In genomic region chr7:111175908-111176307, GRCh38 we compare ENCODE assay signal across 15 cellular contexts.
A peak's percentile ranks its signal among the peaks of the same experiment; 100 is the strongest.
DNase-seq lines count a peak whose midpoint lies in the region; ATAC-seq and TF ChIP-seq lines count a peak whose summit lies in the region.
"Had no signal": no experiment of that assay in that cellular context is flagged by ENCODE, and none has a peak within 500 bp of the region (broad histone marks: within the 10 kb centered on the region; RNA-seq: fewer than 3 reads in every experiment).

No MANE protein-coding gene starts in this region.

- no peaks in the 10 kb centered on the region for H3K9me3 ChIP-seq in HEK293 (ENCODE audit: control insufficient read depth, insufficient read depth, low read depth, low read length)
- no peaks in the 10 kb centered on the region for H3K9me3 ChIP-seq in naive thymus-derived CD4-positive, alpha-beta T cell (ENCODE audit: control insufficient read depth in 2 of 3, low read length in 3 of 3)
- H3K9me3 ChIP-seq: HAP-1 had no signal

- peak; percentile 33 for ATAC-seq in activated naive CD8-positive, alpha-beta T cell treated with anti-CD3 and anti-CD28 coated beads, Interleukin-2, amount 10 ng/mL, durations not matched to agents 7 days and 5 days (ENCODE audit: low read depth)
- ATAC-seq in activated naive CD8-positive, alpha-beta T cell treated with anti-CD3 and anti-CD28 coated beads, Interleukin-2, amount 50 U/mL, for 24 hours, result no peak
- ATAC-seq in naive thymus-derived CD4-positive, alpha-beta T cell, result peak; percentile 38
- no peak for ATAC-seq in left ventricle myocardium superior
- ATAC-seq in SK-N-SH treated with all-trans-retinoic acid at 6 μM for 48 hours, result no peak

- no peaks in the 10 kb centered on the region; the same call in 1 of the 2 replicates for H3K4me1 ChIP-seq in HEK293 (ENCODE audit: control insufficient read depth, insufficient read depth, low read length)
- H3K4me1 ChIP-seq in naive thymus-derived CD4-positive, alpha-beta T cell (ENCODE audit: control insufficient read depth in 2 of 2, insufficient read depth in 2 of 2, low read length in 2 of 2), result no peaks in the 10 kb centered on the region
- H3K4me1 ChIP-seq: HAP-1 had no signal

- H3K4me3 Mint-ChIP-seq in activated naive CD8-positive, alpha-beta T cell treated with anti-CD3 and anti-CD28 coated beads, Interleukin-2, amount 10 ng/mL, durations not matched to agents 7 days and 5 days, result no peak overlapping the region
- H3K4me3 Mint-ChIP-seq in activated naive CD8-positive, alpha-beta T cell treated with anti-CD3 and anti-CD28 coated beads, Interleukin-2, amount 50 U/mL, for 24 hours, result no peak overlapping the region
- no peak overlapping the region for H3K4me3 Mint-ChIP-seq in naive thymus-derived CD4-positive, alpha-beta T cell
- H3K4me3 Mint-ChIP-seq: B cell, HFFc6, IgD-negative memory B cell had no signal

- no peaks in the 10 kb centered on the region for H3K36me3 Mint-ChIP-seq in activated naive CD8-positive, alpha-beta T cell treated with anti-CD3 and anti-CD28 coated beads, Interleukin-2, amount 10 ng/mL, durations not matched to agents 7 days and 5 days
- H3K36me3 Mint-ChIP-seq in activated naive CD8-positive, alpha-beta T cell treated with anti-CD3 and anti-CD28 coated beads, Interleukin-2, amount 50 U/mL, for 24 hours (ENCODE audit: low read depth), result peaks cover 3% of the 10 kb centered on the region
- peaks cover 0 to 8% (median 0%) of the 10 kb centered on the region in 5 donors for H3K36me3 Mint-ChIP-seq in naive thymus-derived CD4-positive, alpha-beta T cell

- no peaks in the 10 kb centered on the region for H3K36me3 ChIP-seq in HEK293 (ENCODE audit: control insufficient read depth in 2 of 2, insufficient read depth in 1 of 2, low read length in 2 of 2)
- no peaks in the 10 kb centered on the region for H3K36me3 ChIP-seq in naive thymus-derived CD4-positive, alpha-beta T cell (ENCODE audit: control insufficient read depth in 2 of 3, insufficient read depth in 3 of 3, low read length in 3 of 3)
- H3K36me3 ChIP-seq: HAP-1 had no signal

- no peak overlapping the region for H3K4me3 ChIP-seq in HEK293 (ENCODE audit: low read depth, low read length)
- H3K4me3 ChIP-seq in naive thymus-derived CD4-positive, alpha-beta T cell (ENCODE audit: low read length), result no peak overlapping the region
- H3K4me3 ChIP-seq: HAP-1 had no signal

- POLR2A ChIA-PET in activated naive CD8-positive, alpha-beta T cell treated with anti-CD3 and anti-CD28 coated beads, Interleukin-2, amount 10 ng/mL, durations not matched to agents 7 days and 5 days (lab: Charles Lee), result no interaction called here
- POLR2A ChIA-PET in HEK293 (lab: Yijun Ruan, JAX), result no interaction called here
- POLR2A ChIA-PET in naive thymus-derived CD4-positive, alpha-beta T cell (lab: Charles Lee), result no interaction called here

- H3K27ac Mint-ChIP-seq in activated naive CD8-positive, alpha-beta T cell treated with anti-CD3 and anti-CD28 coated beads, Interleukin-2, amount 10 ng/mL, durations not matched to agents 7 days and 5 days, result no peak overlapping the region
- H3K27ac Mint-ChIP-seq in activated naive CD8-positive, alpha-beta T cell treated with anti-CD3 and anti-CD28 coated beads, Interleukin-2, amount 50 U/mL, for 24 hours, result no peak overlapping the region
- H3K27ac Mint-ChIP-seq in naive thymus-derived CD4-positive, alpha-beta T cell, result peak overlapping the region in 1 of 9 donors; percentile 29
- H3K27ac Mint-ChIP-seq: B cell, HFFc6, IgD-negative memory B cell had no signal

- peaks cover 3% of the 10 kb centered on the region for H3K9me3 Mint-ChIP-seq in activated naive CD8-positive, alpha-beta T cell treated with anti-CD3 and anti-CD28 coated beads, Interleukin-2, amount 10 ng/mL, durations not matched to agents 7 days and 5 days
- peaks cover 3% of the 10 kb centered on the region for H3K9me3 Mint-ChIP-seq in activated naive CD8-positive, alpha-beta T cell treated with anti-CD3 and anti-CD28 coated beads, Interleukin-2, amount 50 U/mL, for 24 hours
- peaks cover 0 to 2% (median 0%) of the 10 kb centered on the region in 11 donors for H3K9me3 Mint-ChIP-seq in naive thymus-derived CD4-positive, alpha-beta T cell
- H3K9me3 Mint-ChIP-seq: HFFc6 had no signal

- no peak for DNase-seq in activated naive CD8-positive, alpha-beta T cell treated with anti-CD3 and anti-CD28 coated beads, Interleukin-2, amount 10 ng/mL, durations not matched to agents 7 days and 5 days
- no peak for DNase-seq in activated naive CD8-positive, alpha-beta T cell treated with anti-CD3 and anti-CD28 coated beads, Interleukin-2, amount 50 U/mL, for 24 hours
- DNase-seq in NCI-H69 (lab: John Stamatoyannopoulos, UW) (peak; percentile 39), left ventricle myocardium superior (no peak), NCI-H146 treated with DMSO at 0.1 percent for 48 hours (lab: John Stamatoyannopoulos, UW; ENCODE audit: unreplicated experiment) (no peak)
- peak in 4 of 9 donors; percentile 3 to 14 (median 10) for DNase-seq in naive thymus-derived CD4-positive, alpha-beta T cell
- DNase-seq: C1 segment of cervical spinal cord, DMS53, HFFc6 had no signal

- no peaks in the 10 kb centered on the region for H3K27me3 ChIP-seq in naive thymus-derived CD4-positive, alpha-beta T cell (ENCODE audit: control insufficient read depth in 2 of 2, insufficient read depth in 2 of 2, low read length in 2 of 2)

- CTCF ChIA-PET in HEK293 (lab: Yijun Ruan, JAX), result no interaction called here
- CTCF ChIA-PET in naive thymus-derived CD4-positive, alpha-beta T cell (lab: Charles Lee), result no interaction called here

- intact Hi-C loops in naive thymus-derived CD4-positive, alpha-beta T cell (cut with micrococcal nuclease), result no loop called here
- intact Hi-C loops in left ventricle myocardium superior (cut with micrococcal nuclease), result no loop called here

- H3K27ac ChIP-seq in HEK293 (ENCODE audit: extremely low read depth, low read depth, low read length), result no peak overlapping the region
- no peak overlapping the region for H3K27ac ChIP-seq in naive thymus-derived CD4-positive, alpha-beta T cell (ENCODE audit: low read depth, low read length)

- no peaks in the 10 kb centered on the region for H3K27me3 Mint-ChIP-seq in activated naive CD8-positive, alpha-beta T cell treated with anti-CD3 and anti-CD28 coated beads, Interleukin-2, amount 10 ng/mL, durations not matched to agents 7 days and 5 days
- H3K27me3 Mint-ChIP-seq in activated naive CD8-positive, alpha-beta T cell treated with anti-CD3 and anti-CD28 coated beads, Interleukin-2, amount 50 U/mL, for 24 hours, result no peaks in the 10 kb centered on the region
- H3K27me3 Mint-ChIP-seq in naive thymus-derived CD4-positive, alpha-beta T cell, result no peaks in the 10 kb centered on the region
- H3K27me3 Mint-ChIP-seq: B cell; CD4-positive, alpha-beta memory T cell; IgD-negative memory B cell had no signal

- no peak for TF ChIP-seq CTCF in HEK293 (tag by site-specific recombination; IDR thresholded peaks at IDR 0.05)

- H3K4me1 Mint-ChIP-seq in activated naive CD8-positive, alpha-beta T cell treated with anti-CD3 and anti-CD28 coated beads, Interleukin-2, amount 10 ng/mL, durations not matched to agents 7 days and 5 days, result peaks cover 7% of the 10 kb centered on the region
- peaks cover 7% of the 10 kb centered on the region for H3K4me1 Mint-ChIP-seq in activated naive CD8-positive, alpha-beta T cell treated with anti-CD3 and anti-CD28 coated beads, Interleukin-2, amount 50 U/mL, for 24 hours
- peaks cover 10 to 21% (median 12%) of the 10 kb centered on the region in 7 donors for H3K4me1 Mint-ChIP-seq in naive thymus-derived CD4-positive, alpha-beta T cell
- H3K4me1 Mint-ChIP-seq: B cell, IgD-negative memory B cell had no signal

TF ChIP-seq in HEK293, 187 proteins besides CTCF, POLR2A, EP300 and RAD21 (continues in another document):
- TF ChIP-seq ZNF280C (tag by site-specific recombination; IDR thresholded peaks at IDR 0.05), result no peak
- TF ChIP-seq ZNF580 (tag by site-specific recombination; IDR thresholded peaks at IDR 0.05), result no peak

TF ChIP-seq in SK-N-SH treated with all-trans-retinoic acid at 6 μM for 48 hours, 23 proteins besides CTCF, POLR2A, EP300 and RAD21:
- TF ChIP-seq PPARA (CRISPR knock-in tag; IDR thresholded peaks at IDR 0.05; ENCODE audit: borderline replicate concordance) (no peak), TCF4 (CRISPR knock-in tag; IDR thresholded peaks at IDR 0.05; ENCODE audit: borderline replicate concordance) (no peak), ESRRG (CRISPR knock-in tag; IDR thresholded peaks at IDR 0.05) (no peak), RARB (CRISPR knock-in tag; IDR thresholded peaks at IDR 0.05) (no peak), PATZ1 (CRISPR knock-in tag; IDR thresholded peaks at IDR 0.05; ENCODE audit: borderline replicate concordance) (no peak), ZC3H10 (CRISPR knock-in tag; IDR thresholded peaks at IDR 0.05) (no peak), GLIS3 (CRISPR knock-in tag; IDR thresholded peaks at IDR 0.05) (no peak), CSRNP3 (CRISPR knock-in tag; IDR thresholded peaks at IDR 0.05) (no peak)
TF ChIP-seq in SK-N-SH treated with all-trans-retinoic acid at 6 μM for 48 hours: peak in this region for 0.

Comparison
In these comparisons a context has a peak if more than half of its experiments do, and no peak if none do; other contexts are left out.
1. ATAC-seq: peak in activated naive CD8-positive, alpha-beta T cell treated with anti-CD3 and anti-CD28 coated beads, Interleukin-2, amount 10 ng/mL, durations not matched to agents 7 days and 5 days (single experiment) and naive thymus-derived CD4-positive, alpha-beta T cell (single experiment); none in activated naive CD8-positive, alpha-beta T cell treated with anti-CD3 and anti-CD28 coated beads, Interleukin-2, amount 50 U/mL, for 24 hours (single experiment), left ventricle myocardium superior (single experiment) and SK-N-SH treated with all-trans-retinoic acid at 6 μM for 48 hours (single experiment).